Comparison of ENCODE assay signal across 18 cellular contexts in the genomic region with DNA sequence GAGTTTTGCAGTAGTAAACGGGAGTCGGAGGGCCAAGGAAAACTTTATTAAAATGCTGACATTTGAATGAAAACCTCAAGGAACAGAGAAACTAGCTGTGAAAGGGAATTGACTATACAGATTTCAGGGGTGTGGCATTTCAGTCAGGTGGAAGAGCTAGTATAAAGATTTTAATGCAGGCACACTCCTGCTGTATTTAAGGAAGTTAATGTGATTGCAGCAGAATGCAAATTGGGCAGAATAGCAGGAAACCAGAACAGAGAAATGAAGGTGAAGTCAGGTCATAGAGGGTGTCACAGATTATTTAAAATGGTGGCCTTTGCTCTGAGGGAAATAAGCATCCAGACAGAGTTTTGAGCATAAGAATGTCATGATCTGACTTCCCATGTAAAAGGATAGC.
DNase-seq lines count a peak whose midpoint lies in the region; ATAC-seq and TF ChIP-seq lines count a peak whose summit lies in the region.
"Had no signal": no experiment of that assay in that cellular context is flagged by ENCODE, and none has a peak within 500 bp of the region (broad histone marks: within the 10 kb centered on the region; RNA-seq: fewer than 3 reads in every experiment).

No MANE protein-coding gene starts in this region.

- CTCF ChIA-PET in CD4-positive, alpha-beta T cell (lab: Charles Lee) = no interaction called here

- no peaks in the 10 kb centered on the region for H3K36me3 ChIP-seq in mucosa of descending colon (ENCODE audit: low read depth)

- intact Hi-C loops in mucosa of descending colon (cut with DNase I, micrococcal nuclease) = no loop called here
- intact Hi-C loops in CD4-positive, alpha-beta T cell (cut with DNase I, micrococcal nuclease) = no loop called here

- no peaks in the 10 kb centered on the region for H3K4me1 ChIP-seq in mucosa of descending colon (ENCODE audit: low read depth)
- H3K4me1 ChIP-seq: A549, Caco-2 had no signal

- no peaks in the 10 kb centered on the region for H3K27me3 ChIP-seq in CD4-positive, alpha-beta T cell (ENCODE audit: control insufficient read depth, insufficient read depth, low read length)

- POLR2A ChIA-PET in CD4-positive, alpha-beta T cell (lab: Charles Lee) = no interaction called here

- TF ChIP-seq CTCF in mucosa of descending colon (IDR thresholded peaks at IDR 0.05) = no peak
- TF ChIP-seq CTCF in CD4-positive, alpha-beta T cell (IDR thresholded peaks at IDR 0.05) = no peak

- no peak overlapping the region for H3K27ac Mint-ChIP-seq in CD4-positive, alpha-beta T cell
- H3K27ac Mint-ChIP-seq: B cell; CD14-positive monocyte; CD4-positive, CD25-positive, alpha-beta regulatory T cell; CD8-positive, alpha-beta T cell had no signal

- no peaks in the 10 kb centered on the region for H3K9me3 ChIP-seq in mucosa of descending colon
- no peaks in the 10 kb centered on the region for H3K9me3 ChIP-seq in CD4-positive, alpha-beta T cell (ENCODE audit: control insufficient read depth, low read length)
- H3K9me3 ChIP-seq: A549, Caco-2 had no signal

- no peak overlapping the region for H3K4me3 Mint-ChIP-seq in CD4-positive, alpha-beta T cell
- H3K4me3 Mint-ChIP-seq: B cell; CD14-positive monocyte; CD4-positive, CD25-positive, alpha-beta regulatory T cell; CD8-positive, alpha-beta T cell had no signal

- no peak overlapping the region for H3K27ac ChIP-seq in caudate nucleus (ENCODE audit: low read depth, low read length)
- no peak overlapping the region for H3K27ac ChIP-seq in CD4-positive, alpha-beta T cell (ENCODE audit: low read depth, low read length)
- H3K27ac ChIP-seq: 22Rv1, A549 had no signal

- DNase-seq in SKM-1 treated with dmso at 0.1 percent for 144 hours (lab: John Stamatoyannopoulos, UW; ENCODE audit: unreplicated experiment) (peak; percentile 2), SKM-1 (lab: John Stamatoyannopoulos, UW; ENCODE audit: unreplicated experiment) (no peak), RPMI8226 (peak; percentile 15), mucosa of descending colon (peak in 1 of 3 donors; percentile 7), caudate nucleus (lab: John Stamatoyannopoulos, UW) (no peak)
- no peak for DNase-seq in CD4-positive, alpha-beta T cell
- DNase-seq: AML-193; C1 segment of cervical spinal cord; Caco-2; Calu3; CD4-positive, CD25-positive, alpha-beta regulatory T cell; CD8-positive, alpha-beta T cell; DMS79 treated with DMSO at 0.1 percent for 48 hours; GF-D8 had no signal

- H3K9me3 Mint-ChIP-seq in CD4-positive, alpha-beta T cell = peaks cover 6% of the 10 kb centered on the region
- H3K9me3 Mint-ChIP-seq: CD8-positive, alpha-beta T cell had no signal

- H3K4me1 Mint-ChIP-seq in CD4-positive, alpha-beta T cell (ENCODE audit: low read depth) = no peaks in the 10 kb centered on the region
- H3K4me1 Mint-ChIP-seq: B cell; CD14-positive monocyte; CD4-positive, CD25-positive, alpha-beta regulatory T cell had no signal

- H3K27me3 Mint-ChIP-seq in CD4-positive, alpha-beta T cell = no peaks in the 10 kb centered on the region
- H3K27me3 Mint-ChIP-seq: B cell; CD4-positive, CD25-positive, alpha-beta regulatory T cell had no signal

- peak; percentile 79 for ATAC-seq in mucosa of descending colon
- ATAC-seq in CD4-positive, alpha-beta T cell (ENCODE audit: poor library complexity) = no peak
- ATAC-seq: A549; CD8-positive, alpha-beta T cell had no signal

- no peak overlapping the region for H3K4me3 ChIP-seq in mucosa of descending colon
- H3K4me3 ChIP-seq: A549 had no signal

- no peaks in the 10 kb centered on the region for H3K36me3 Mint-ChIP-seq in CD4-positive, alpha-beta T cell (ENCODE audit: low read depth)
- H3K36me3 Mint-ChIP-seq: CD14-positive monocyte; CD4-positive, CD25-positive, alpha-beta regulatory T cell; CD8-positive, alpha-beta T cell had no signal

Comparison
In these comparisons a context has a peak if more than half of its experiments do, and no peak if none do; other contexts are left out.
1. DNase-seq: peak in SKM-1 treated with dmso at 0.1 percent for 144 hours (single experiment) and RPMI8226 (single experiment); none in SKM-1 (single experiment), caudate nucleus (0 of 61) and CD4-positive, alpha-beta T cell (0 of 10).